In genomic region chr13:52127378-52127777, GRCh38 we compare ENCODE assay signal across 9 cellular contexts. TPM values are rescaled to one million over a fixed set of nuclear protein-coding genes. Genes with fewer than 3 reads are reported as not detected.
DNase-seq lines count a peak whose midpoint lies in the region; TF ChIP-seq lines count a peak whose summit lies in the region.
"Had no signal": no experiment of that assay in that cellular context is flagged by ENCODE, and none has a peak within 500 bp of the region (broad histone marks: within the 10 kb centered on the region; RNA-seq: fewer than 3 reads in every experiment).

No MANE protein-coding gene starts in this region.

- peaks cover 21% of the 10 kb centered on the region for H3K4me1 ChIP-seq in left ventricle myocardium inferior
- H3K4me1 ChIP-seq in right atrium auricular region: peaks cover 0 to 8% of the 10 kb centered on the region in 2 donors
- peaks cover 8% of the 10 kb centered on the region for H3K4me1 ChIP-seq in Loucy (ENCODE audit: insufficient read depth, low read length, poor library complexity, severe bottlenecking)
- H3K4me1 ChIP-seq in fibroblast of lung (ENCODE audit: control insufficient read depth, extremely low read depth, insufficient read depth, low read length): peaks cover 3% of the 10 kb centered on the region

- H3K79me2 ChIP-seq in Loucy (ENCODE audit: insufficient read depth, low read length) (no peaks in the 10 kb centered on the region), fibroblast of lung (ENCODE audit: control insufficient read depth, insufficient read depth, low read length) (no peaks in the 10 kb centered on the region)

- no peaks in the 10 kb centered on the region for H3K9me3 Mint-ChIP-seq in type B pancreatic cell
- H3K9me3 Mint-ChIP-seq in osteocyte (ENCODE audit: unreplicated experiment): no peaks in the 10 kb centered on the region

- H3K27me3 Mint-ChIP-seq in type B pancreatic cell (no peaks in the 10 kb centered on the region), osteocyte (ENCODE audit: unreplicated experiment) (peaks cover 22% of the 10 kb centered on the region)

- H3K36me3 ChIP-seq in left ventricle myocardium inferior (peaks cover 18% of the 10 kb centered on the region), right atrium auricular region (peaks cover 15% of the 10 kb centered on the region), Loucy (ENCODE audit: insufficient read depth, low read length) (peaks cover 10% of the 10 kb centered on the region; the same call in 1 of the 2 replicates), fibroblast of lung (ENCODE audit: control insufficient read depth, insufficient read depth, low read length) (no peaks in the 10 kb centered on the region)

- H2AFZ ChIP-seq in Loucy (ENCODE audit: low read length): no peak overlapping the region
- H2AFZ ChIP-seq in fibroblast of lung (ENCODE audit: low read length): no peak overlapping the region

- H3K27ac Mint-ChIP-seq in type B pancreatic cell (peak overlapping the region; percentile 72), osteocyte (ENCODE audit: unreplicated experiment) (no peak overlapping the region)

- H3K4me1 Mint-ChIP-seq in type B pancreatic cell (ENCODE audit: unreplicated experiment) (peaks cover 6% of the 10 kb centered on the region), osteocyte (ENCODE audit: unreplicated experiment) (peaks cover 9% of the 10 kb centered on the region)

- intact Hi-C loops in left ventricle myocardium inferior (cut with micrococcal nuclease): loop anchor here (5.0 kb wide), 2 partner anchors 125 to 230 kb away; no protein-coding TSS in a partner anchor

- no peaks in the 10 kb centered on the region for H3K9me2 ChIP-seq in Loucy (replicated peaks; ENCODE audit: low read depth, low read length)

- peak overlapping the region; percentile 96 for H3K4me2 ChIP-seq in Loucy (ENCODE audit: low read depth, low read length, poor library complexity, severe bottlenecking)
- peak overlapping the region; percentile 61 for H3K4me2 ChIP-seq in fibroblast of lung (ENCODE audit: extremely low read depth, insufficient read depth, low read length)

- H3K4me3 ChIP-seq in left ventricle myocardium inferior: peak overlapping the region; percentile 82
- H3K4me3 ChIP-seq in right atrium auricular region: peak overlapping the region in 1 of 2 donors; percentile 66
- no peak overlapping the region for H3K4me3 ChIP-seq in Loucy (ENCODE audit: low read length, poor library complexity, severe bottlenecking)
- H3K4me3 ChIP-seq in fibroblast of lung (replicated peaks in 1 of 4; ENCODE audit: control extremely low read depth in 1 of 4, insufficient read depth in 1 of 4, low read depth in 3 of 4, low read length in 4 of 4): no peak overlapping the region

- H3F3A ChIP-seq in Loucy (ENCODE audit: low read depth): no peaks in the 10 kb centered on the region

- H3K9me3 ChIP-seq in left ventricle myocardium inferior (replicated peaks) (no peaks in the 10 kb centered on the region), right atrium auricular region (no peaks in the 10 kb centered on the region), Loucy (ENCODE audit: insufficient read depth, low read depth, low read length) (no peaks in the 10 kb centered on the region), fibroblast of lung (ENCODE audit: control insufficient read depth, insufficient read depth, low read depth, low read length) (no peaks in the 10 kb centered on the region)
- H3K9me3 ChIP-seq: BLaER1 treated with 17β-estradiol and CSF1 and Interleukin-3, amounts not matched to agents 10 nM and 100 nM had no signal

- H3K4me3 Mint-ChIP-seq in type B pancreatic cell (peak overlapping the region; percentile 89), osteocyte (ENCODE audit: unreplicated experiment) (no peak overlapping the region)

- H3K36me3 Mint-ChIP-seq in type B pancreatic cell: peaks cover 15% of the 10 kb centered on the region
- peaks cover 20% of the 10 kb centered on the region for H3K36me3 Mint-ChIP-seq in osteocyte (ENCODE audit: unreplicated experiment)

- no peaks in the 10 kb centered on the region for H3K27me3 ChIP-seq in left ventricle myocardium inferior (ENCODE audit: low read depth)
- no peaks in the 10 kb centered on the region for H3K27me3 ChIP-seq in right atrium auricular region
- H3K27me3 ChIP-seq in Loucy (ENCODE audit: insufficient read depth, low read length, poor library complexity, severe bottlenecking): no peaks in the 10 kb centered on the region
- no peaks in the 10 kb centered on the region for H3K27me3 ChIP-seq in fibroblast of lung (ENCODE audit: control insufficient read depth, insufficient read depth, low read length)

- no peaks in the 10 kb centered on the region for H4K20me1 ChIP-seq in Loucy (ENCODE audit: insufficient read depth, low read length, poor library complexity, severe bottlenecking)
- no peaks in the 10 kb centered on the region for H4K20me1 ChIP-seq in fibroblast of lung (ENCODE audit: control insufficient read depth, extremely low read depth, insufficient read depth, low read length)

- TF ChIP-seq CTCF in left ventricle myocardium inferior (IDR thresholded peaks at IDR 0.05; ENCODE audit: borderline replicate concordance) (no peak), right atrium auricular region (IDR thresholded peaks at IDR 0.05) (no peak), Loucy (conservative IDR thresholded peaks at IDR 0.05; ENCODE audit: low read length) (no peak), fibroblast of lung (conservative IDR thresholded peaks at IDR 0.05 in 1 of 2, IDR thresholded peaks at IDR 0.05 in 1 of 2; ENCODE audit: low read depth in 1 of 2, low read length in 2 of 2) (no peak), type B pancreatic cell (conservative IDR thresholded peaks at IDR 0.05) (no peak), osteocyte (IDR thresholded peaks at IDR 0.05) (no peak)

- no peak for DNase-seq in left ventricle myocardium inferior
- DNase-seq in right atrium auricular region (ENCODE audit: low spot score): no peak
- DNase-seq in fibroblast of lung (ENCODE audit: low read depth in 2 of 2): peak in 1 of 2 donors; percentile 94
- no peak for DNase-seq in type B pancreatic cell (ENCODE audit: extremely low spot score, unreplicated experiment)
- DNase-seq in NCI-H345 (lab: John Stamatoyannopoulos, UW): no peak
- no peak for DNase-seq in GOT3 (lab: John Stamatoyannopoulos, UW)
- DNase-seq in osteocyte (ENCODE audit: extremely low spot score, unreplicated experiment): no peak

- H3K9ac ChIP-seq in Loucy (ENCODE audit: low read depth, low read length, poor library complexity, severe bottlenecking): no peak overlapping the region
- no peak overlapping the region for H3K9ac ChIP-seq in fibroblast of lung (ENCODE audit: insufficient read depth, low read length)

- H3K27ac ChIP-seq in left ventricle myocardium inferior (replicated peaks) (no peak overlapping the region), right atrium auricular region (no peak overlapping the region), fibroblast of lung (ENCODE audit: insufficient read depth, low read length) (no peak overlapping the region)
- H3K27ac ChIP-seq: BLaER1 treated with 17β-estradiol and CSF1 and Interleukin-3, amounts not matched to agents 10 nM and 100 nM had no signal

RNA-seq across cellular contexts. Expression of gene NEK5, which starts 1.5 kb away (rescaled TPM):
- total RNA-seq in left ventricle myocardium inferior (0.25 TPM), right atrium auricular region (1 to 10 TPM in 1 of 2 donors, under 1 TPM in 1; 0.55 to 1.1 TPM), fibroblast of lung (under 0.01 TPM in 2 replicates), type B pancreatic cell (ENCODE audit: low replicate concordance) (1.5 and 5.2 TPM in 2 replicates), osteocyte (0.40 TPM in 1 of 2 replicates, not detected in the other)
- polyA plus RNA-seq in fibroblast of lung: 0.03 TPM in 2 replicates
- 0.13 and 0.27 TPM in 2 replicates for polyA plus RNA-seq in fibroblast of lung (2012)
- polyA minus RNA-seq in fibroblast of lung (ENCODE audit: low replicate concordance): not detected in 2 replicates

RNA-seq across cellular contexts. Expression of gene NEK3, which starts 32.0 kb away (rescaled TPM):
- total RNA-seq in left ventricle myocardium inferior (4.3 TPM), right atrium auricular region (1 to 10 TPM; 4.0 to 9.2 TPM), fibroblast of lung (11.6 and 20.8 TPM in 2 replicates), type B pancreatic cell (ENCODE audit: low replicate concordance) (14.7 and 28.3 TPM in 2 replicates), osteocyte (19.9 and 23.6 TPM in 2 replicates)
- 12.7 and 12.8 TPM in 2 replicates for polyA plus RNA-seq in fibroblast of lung
- polyA plus RNA-seq in fibroblast of lung (2012): 7.8 and 21.3 TPM in 2 replicates
- polyA minus RNA-seq in fibroblast of lung (ENCODE audit: low replicate concordance): 5.2 and 5.3 TPM in 2 replicates
